ENCODE assay signal across 8 cellular contexts in genomic region chr3:125120370-125121122, GRCh38.
DNase-seq lines count a peak whose midpoint lies in the region; ATAC-seq and TF ChIP-seq lines count a peak whose summit lies in the region.

No MANE protein-coding gene starts in this region.

- H3K9me3 ChIP-seq in CD8-positive, alpha-beta memory T cell (ENCODE audit: low read length): no peaks in the 10 kb centered on the region
- no peaks in the 10 kb centered on the region for H3K9me3 ChIP-seq in esophagus squamous epithelium

- peaks cover 40% of the 10 kb centered on the region for H3K4me1 ChIP-seq in CD8-positive, alpha-beta memory T cell (ENCODE audit: insufficient read depth, low read length)
- H3K4me1 ChIP-seq in esophagus squamous epithelium: peaks cover 20 to 65% (median 38%) of the 10 kb centered on the region in 3 donors

- H3K4me1 Mint-ChIP-seq in CD8-positive, alpha-beta memory T cell: peaks cover 55 to 62% (median 60%) of the 10 kb centered on the region in 3 donors

- TF ChIP-seq POLR2A in esophagus squamous epithelium (IDR thresholded peaks at IDR 0.05): no peak

- DNase-seq in CD8-positive, alpha-beta memory T cell: no peak
- DNase-seq in M059J (ENCODE audit: low read depth): peak; percentile 70
- no peak for DNase-seq in esophagus squamous epithelium (lab: John Stamatoyannopoulos, UW)
- DNase-seq in occipital lobe (lab: John Stamatoyannopoulos, UW): peak; percentile 56
- DNase-seq in RPMI8226: no peak
- no peak for DNase-seq in NCI-H1105 (lab: John Stamatoyannopoulos, UW)
- no peak for DNase-seq in D341Med (ENCODE audit: low spot score)

- H3K27ac ChIP-seq in CD8-positive, alpha-beta memory T cell (ENCODE audit: low read depth, low read length): no peak overlapping the region
- H3K27ac ChIP-seq in esophagus squamous epithelium: peak overlapping the region in 3 of 4 donors; percentile 8 to 59 (median 16)

- H3K27me3 Mint-ChIP-seq in CD8-positive, alpha-beta memory T cell: no peaks in the 10 kb centered on the region

- no peak for ATAC-seq in HG03460 (IDR thresholded peaks at IDR 0.05; ENCODE audit: unreplicated experiment)

- H3K27ac Mint-ChIP-seq in CD8-positive, alpha-beta memory T cell: peak overlapping the region in 5 of 8 donors; percentile 38 to 98 (median 77)

- TF ChIP-seq CTCF in esophagus squamous epithelium (IDR thresholded peaks at IDR 0.05): no peak

- CTCF ChIA-PET in CD8-positive, alpha-beta memory T cell (lab: Charles Lee): interaction anchor here (0.9 to 1.6 kb wide), 4 partner anchors 10 to 30 kb away, joined by 3 to 4 read pairs (median 4); no protein-coding TSS in a partner anchor

- POLR2A ChIA-PET in CD8-positive, alpha-beta memory T cell (lab: Charles Lee): interaction anchor here (0.7 to 1.1 kb wide), 3 partner anchors 66 to 68 kb away, joined by 3 read pairs; no protein-coding TSS in a partner anchor

- no peaks in the 10 kb centered on the region for H3K36me3 Mint-ChIP-seq in CD8-positive, alpha-beta memory T cell

- H3K27me3 ChIP-seq in CD8-positive, alpha-beta memory T cell (ENCODE audit: insufficient read depth, low read length, poor library complexity, severe bottlenecking): no peaks in the 10 kb centered on the region
- no peaks in the 10 kb centered on the region for H3K27me3 ChIP-seq in esophagus squamous epithelium

- no peaks in the 10 kb centered on the region for H3K9me3 Mint-ChIP-seq in CD8-positive, alpha-beta memory T cell

- no peaks in the 10 kb centered on the region for H3K36me3 ChIP-seq in CD8-positive, alpha-beta memory T cell (ENCODE audit: insufficient read depth, low read length)
- H3K36me3 ChIP-seq in esophagus squamous epithelium: no peaks in the 10 kb centered on the region

- WGBS in esophagus squamous epithelium, 2 donors: 77 to 81% methylated on average over 5 to 12 of the region's 21 CpGs

- peak overlapping the region in 6 of 7 donors; percentile 62 to 93 (median 75) for H3K4me3 Mint-ChIP-seq in CD8-positive, alpha-beta memory T cell

- no peak overlapping the region for H3K4me3 ChIP-seq in CD8-positive, alpha-beta memory T cell (ENCODE audit: low read length)
- peak overlapping the region in 2 of 4 donors; percentile 12 to 13 for H3K4me3 ChIP-seq in esophagus squamous epithelium

- intact Hi-C loops in esophagus squamous epithelium (cut with DNase I): no loop called here

Comparison
In these comparisons a context has a peak if more than half of its experiments do, and no peak if none do; other contexts are left out.
1. DNase-seq: peak in M059J (single experiment) and occipital lobe (single experiment); none in CD8-positive, alpha-beta memory T cell (0 of 5), esophagus squamous epithelium (single experiment), RPMI8226 (single experiment), NCI-H1105 (single experiment) and D341Med (single experiment).